1 cellular context compared by ENCODE assay signal in the genomic region with DNA sequence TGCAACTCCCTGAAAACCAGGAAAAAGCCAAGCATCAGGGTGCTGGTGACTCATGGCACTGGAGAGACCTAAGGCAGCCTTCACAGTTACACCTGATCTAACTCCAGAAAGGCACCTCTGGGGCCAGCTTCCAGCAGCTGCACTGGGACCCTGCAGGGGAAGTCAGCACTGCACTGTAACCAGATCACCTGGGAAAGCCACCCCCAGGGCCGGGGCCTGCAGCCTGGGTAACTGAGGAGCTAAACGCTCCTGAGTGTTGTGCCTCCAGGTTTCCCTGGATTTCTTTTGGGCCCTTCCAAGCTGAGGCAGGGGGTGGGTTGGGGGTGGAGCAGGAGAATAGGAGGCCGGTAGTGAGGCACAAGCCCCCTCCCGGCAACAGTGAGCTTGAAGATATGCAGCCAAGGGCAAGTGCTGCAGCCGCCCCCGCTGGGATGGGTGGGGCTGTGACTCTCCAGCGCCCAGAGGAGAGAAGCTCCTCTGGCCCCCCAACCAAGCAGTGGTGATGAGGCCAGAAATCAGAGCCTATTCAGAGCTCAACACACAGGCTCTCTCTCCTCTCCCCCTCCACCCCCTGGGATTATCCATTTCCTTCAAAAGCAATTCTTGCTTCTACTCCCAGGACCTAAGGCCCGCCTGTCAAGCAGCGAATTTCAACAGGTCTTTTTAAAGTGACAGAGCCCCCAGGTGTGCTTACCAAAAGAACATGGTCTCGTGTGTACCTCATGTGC.
TF ChIP-seq lines count a peak whose summit lies in the region.

No MANE protein-coding gene starts in this region.

TF ChIP-seq in HepG2, 621 proteins besides CTCF, POLR2A, EP300 and RAD21 (continued from another document):
- TF ChIP-seq, protein P1, sequence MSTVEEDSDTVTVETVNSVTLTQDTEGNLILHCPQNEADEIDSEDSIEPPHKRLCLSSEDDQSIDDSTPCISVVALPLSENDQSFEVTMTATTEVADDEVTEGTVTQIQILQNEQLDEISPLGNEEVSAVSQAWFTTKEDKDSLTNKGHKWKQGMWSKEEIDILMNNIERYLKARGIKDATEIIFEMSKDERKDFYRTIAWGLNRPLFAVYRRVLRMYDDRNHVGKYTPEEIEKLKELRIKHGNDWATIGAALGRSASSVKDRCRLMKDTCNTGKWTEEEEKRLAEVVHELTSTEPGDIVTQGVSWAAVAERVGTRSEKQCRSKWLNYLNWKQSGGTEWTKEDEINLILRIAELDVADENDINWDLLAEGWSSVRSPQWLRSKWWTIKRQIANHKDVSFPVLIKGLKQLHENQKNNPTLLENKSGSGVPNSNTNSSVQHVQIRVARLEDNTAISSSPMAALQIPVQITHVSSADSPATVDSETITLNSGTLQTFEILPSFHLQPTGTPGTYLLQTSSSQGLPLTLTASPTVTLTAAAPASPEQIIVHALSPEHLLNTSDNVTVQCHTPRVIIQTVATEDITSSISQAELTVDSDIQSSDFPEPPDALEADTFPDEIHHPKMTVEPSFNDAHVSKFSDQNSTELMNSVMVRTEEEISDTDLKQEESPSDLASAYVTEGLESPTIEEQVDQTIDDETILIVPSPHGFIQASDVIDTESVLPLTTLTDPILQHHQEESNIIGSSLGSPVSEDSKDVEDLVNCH (CRISPR knock-in tag; IDR thresholded peaks at IDR 0.05): no peak
- TF ChIP-seq JUNB (CRISPR knock-in tag; IDR thresholded peaks at IDR 0.05; ENCODE audit: borderline replicate concordance): no peak
- TF ChIP-seq ZNF350 (CRISPR knock-in tag; IDR thresholded peaks at IDR 0.05; ENCODE audit: borderline replicate concordance, low read depth): no peak
- no peak for TF ChIP-seq ZNF562 (CRISPR knock-in tag; IDR thresholded peaks at IDR 0.05; ENCODE audit: borderline replicate concordance)
- TF ChIP-seq ZNF891 (CRISPR knock-in tag; IDR thresholded peaks at IDR 0.05): no peak
- TF ChIP-seq NCOA2 (CRISPR knock-in tag; IDR thresholded peaks at IDR 0.05): no peak
- TF ChIP-seq RBFOX2 (IDR thresholded peaks at IDR 0.05; ENCODE audit: low read depth, low read length): no peak
- TF ChIP-seq SAP130 (CRISPR knock-in tag; IDR thresholded peaks at IDR 0.05; ENCODE audit: low read depth): no peak
- TF ChIP-seq FOXO1 (CRISPR knock-in tag; IDR thresholded peaks at IDR 0.05): no peak
- TF ChIP-seq, protein P2, sequence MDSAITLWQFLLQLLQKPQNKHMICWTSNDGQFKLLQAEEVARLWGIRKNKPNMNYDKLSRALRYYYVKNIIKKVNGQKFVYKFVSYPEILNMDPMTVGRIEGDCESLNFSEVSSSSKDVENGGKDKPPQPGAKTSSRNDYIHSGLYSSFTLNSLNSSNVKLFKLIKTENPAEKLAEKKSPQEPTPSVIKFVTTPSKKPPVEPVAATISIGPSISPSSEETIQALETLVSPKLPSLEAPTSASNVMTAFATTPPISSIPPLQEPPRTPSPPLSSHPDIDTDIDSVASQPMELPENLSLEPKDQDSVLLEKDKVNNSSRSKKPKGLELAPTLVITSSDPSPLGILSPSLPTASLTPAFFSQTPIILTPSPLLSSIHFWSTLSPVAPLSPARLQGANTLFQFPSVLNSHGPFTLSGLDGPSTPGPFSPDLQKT (CRISPR knock-in tag; IDR thresholded peaks at IDR 0.05; ENCODE audit: borderline replicate concordance): no peak
- TF ChIP-seq, protein P3, sequence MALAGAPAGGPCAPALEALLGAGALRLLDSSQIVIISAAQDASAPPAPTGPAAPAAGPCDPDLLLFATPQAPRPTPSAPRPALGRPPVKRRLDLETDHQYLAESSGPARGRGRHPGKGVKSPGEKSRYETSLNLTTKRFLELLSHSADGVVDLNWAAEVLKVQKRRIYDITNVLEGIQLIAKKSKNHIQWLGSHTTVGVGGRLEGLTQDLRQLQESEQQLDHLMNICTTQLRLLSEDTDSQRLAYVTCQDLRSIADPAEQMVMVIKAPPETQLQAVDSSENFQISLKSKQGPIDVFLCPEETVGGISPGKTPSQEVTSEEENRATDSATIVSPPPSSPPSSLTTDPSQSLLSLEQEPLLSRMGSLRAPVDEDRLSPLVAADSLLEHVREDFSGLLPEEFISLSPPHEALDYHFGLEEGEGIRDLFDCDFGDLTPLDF (CRISPR knock-in tag; IDR thresholded peaks at IDR 0.05): no peak
- TF ChIP-seq CREM (IDR thresholded peaks at IDR 0.05): no peak
- no peak for TF ChIP-seq CREM (CRISPR knock-in tag; IDR thresholded peaks at IDR 0.05)
- TF ChIP-seq ZNF772 (CRISPR knock-in tag; IDR thresholded peaks at IDR 0.05): no peak
- no peak for TF ChIP-seq GATAD2A (CRISPR knock-in tag; IDR thresholded peaks at IDR 0.05)
- no peak for TF ChIP-seq ZNF296 (CRISPR knock-in tag; conservative IDR thresholded peaks at IDR 0.05)
